Comparison of ENCODE assay signal across 8 cellular contexts in the genomic region with DNA sequence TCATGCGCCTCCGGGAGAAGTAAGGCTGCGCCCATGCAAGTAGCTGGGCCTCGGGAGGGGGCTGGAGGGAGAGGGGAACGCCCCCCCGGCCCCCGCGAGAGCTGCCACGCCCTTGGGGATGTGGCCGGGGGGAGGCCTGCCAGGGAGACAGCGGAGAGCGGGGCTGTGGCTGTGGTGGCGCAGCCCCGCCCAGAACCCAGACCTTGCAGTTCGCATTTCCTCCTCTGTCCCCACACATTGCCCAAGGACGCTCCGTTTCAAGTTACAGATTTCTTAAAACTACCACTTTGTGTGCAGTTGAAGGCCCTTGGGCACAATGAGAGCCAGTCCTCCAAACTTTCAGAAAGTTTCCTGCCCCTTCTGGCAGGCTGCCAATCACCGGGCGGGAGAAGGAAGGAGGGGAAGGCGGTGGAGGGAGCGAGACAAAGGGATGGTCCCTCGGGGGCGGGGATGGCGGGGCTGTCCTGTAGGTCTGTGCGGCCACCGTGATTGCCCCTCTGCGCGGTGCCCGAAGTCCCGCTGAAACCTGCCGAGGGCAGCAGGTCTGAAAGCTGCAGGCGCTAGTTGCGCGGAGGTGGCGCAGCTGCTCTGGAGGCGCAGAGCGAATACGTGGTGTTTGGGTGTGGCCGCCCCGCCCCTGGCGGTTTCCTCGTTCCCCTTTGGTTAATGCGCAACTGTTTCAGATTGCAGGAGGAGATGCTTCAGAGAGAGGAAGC. TPM values are rescaled to one million over a fixed set of nuclear protein-coding genes. Genes with fewer than 3 reads are reported as not detected.
DNase-seq lines count a peak whose midpoint lies in the region; ATAC-seq lines count a peak whose summit lies in the region.

No MANE protein-coding gene starts in this region.

- H3K9me3 ChIP-seq in endocrine pancreas (ENCODE audit: control insufficient read depth, low read length), result no peaks in the 10 kb centered on the region

- ATAC-seq in GM18873 (IDR thresholded peaks at IDR 0.05; ENCODE audit: low FRiP score, unreplicated experiment) (peak; percentile 40), HG03103 (IDR thresholded peaks at IDR 0.05; ENCODE audit: low read depth, unreplicated experiment) (peak; percentile 49)

- peaks cover 12% of the 10 kb centered on the region for H3K27me3 ChIP-seq in endocrine pancreas (ENCODE audit: control insufficient read depth, insufficient read depth, low read length)

- peaks cover 5% of the 10 kb centered on the region for H3K36me3 ChIP-seq in endocrine pancreas (ENCODE audit: control insufficient read depth, insufficient read depth, low read length)

- H3K4me1 ChIP-seq in endocrine pancreas (ENCODE audit: control insufficient read depth, insufficient read depth, low read length), result no peaks in the 10 kb centered on the region

- H3K9ac ChIP-seq in endocrine pancreas (ENCODE audit: control insufficient read depth, insufficient read depth, low read length), result peak overlapping the region; percentile 27

- DNase-seq in AG08395 (ENCODE audit: low spot score), result peak; percentile 44
- DNase-seq in NCI-H526 treated with DMSO at 0.1 percent for 48 hours (lab: John Stamatoyannopoulos, UW), result peak; percentile 34
- DNase-seq in activated CD8-positive, alpha-beta memory T cell treated with anti-CD3 and anti-CD28 coated beads for 24 hours, result peak; percentile 95
- DNase-seq in mucosa of gallbladder (ENCODE audit: low spot score), result peak; percentile 80
- peak; percentile 77 for DNase-seq in stimulated activated CD8-positive, alpha-beta memory T cell treated with anti-CD3 and anti-CD28 coated beads, Interleukin-7, amount 100 ng/mL, for 24 hours (ENCODE audit: low read depth)

- peak overlapping the region; percentile 72 for H3K4me3 ChIP-seq in endocrine pancreas (ENCODE audit: control insufficient read depth, insufficient read depth, low read length)

RNA-seq across cellular contexts. Expression of a gene that starts 2.1 kb away (rescaled TPM):
- total RNA-seq in mucosa of gallbladder, result 477 TPM

RNA-seq across cellular contexts. Expression of a gene that starts 28.7 kb away (rescaled TPM):
- total RNA-seq in mucosa of gallbladder, result 6.0 TPM

Comparison
In these comparisons a context has a peak if more than half of its experiments do, and no peak if none do; other contexts are left out.
1. Peak in every context shown above with its lines: DNase-seq, ATAC-seq and H3K4me3 ChIP-seq.
2. DNase-seq: peak in every context shown above with its lines; median percentile 95 in activated CD8-positive, alpha-beta memory T cell treated with anti-CD3 and anti-CD28 coated beads for 24 hours; 80 in mucosa of gallbladder; 77 in stimulated activated CD8-positive, alpha-beta memory T cell treated with anti-CD3 and anti-CD28 coated beads, Interleukin-7, amount 100 ng/mL, for 24 hours; 44 in AG08395; 34 in NCI-H526 treated with DMSO at 0.1 percent for 48 hours.